ENCODE assay signal across 10 cellular contexts in genomic region chr22:33867118-33867863, GRCh38. TPM values are rescaled to one million over a fixed set of nuclear protein-coding genes. Genes with fewer than 3 reads are reported as not detected.
DNase-seq lines count a peak whose midpoint lies in the region; ATAC-seq and FAIRE-seq lines count a peak whose summit lies in the region.
"Had no signal": no experiment of that assay in that cellular context is flagged by ENCODE, and none has a peak within 500 bp of the region (broad histone marks: within the 10 kb centered on the region; RNA-seq: fewer than 3 reads in every experiment).

No MANE protein-coding gene starts in this region.

- H3K4me3 ChIP-seq in adipocyte (ENCODE audit: low read length) (peak overlapping the region; percentile 32), right cardiac atrium (ENCODE audit: low read length) (no peak overlapping the region), skeletal muscle tissue (ENCODE audit: low read length in 3 of 3) (no peak overlapping the region)

- H3K27me3 ChIP-seq in adipocyte (replicated peaks; ENCODE audit: control insufficient read depth, insufficient read depth, low read length): no peaks in the 10 kb centered on the region
- H3K27me3 ChIP-seq in right cardiac atrium (ENCODE audit: control insufficient read depth, insufficient read depth): no peaks in the 10 kb centered on the region
- H3K27me3 ChIP-seq in skeletal muscle tissue (ENCODE audit: control insufficient read depth in 3 of 3, insufficient read depth in 3 of 3, low read length in 3 of 3): no peaks in the 10 kb centered on the region

- H3K36me3 ChIP-seq in adipocyte (ENCODE audit: control insufficient read depth, insufficient read depth, low read length, severe bottlenecking) (no peaks in the 10 kb centered on the region), skeletal muscle tissue (ENCODE audit: control insufficient read depth in 3 of 3, insufficient read depth in 3 of 3, low read length in 3 of 3) (no peaks in the 10 kb centered on the region)

- H3K9me3 ChIP-seq in adipocyte (ENCODE audit: control insufficient read depth, low read length): no peaks in the 10 kb centered on the region
- no peaks in the 10 kb centered on the region for H3K9me3 ChIP-seq in right cardiac atrium (ENCODE audit: control insufficient read depth, low read length)
- H3K9me3 ChIP-seq in skeletal muscle tissue (ENCODE audit: control insufficient read depth in 3 of 3, low read length in 3 of 3): no peaks in the 10 kb centered on the region

- 67% methylated on average over 12 of the region's 12 CpGs for WGBS in right cardiac atrium

- peaks cover 39% of the 10 kb centered on the region for H3K4me1 ChIP-seq in adipocyte (ENCODE audit: control insufficient read depth, insufficient read depth, low read length)
- peaks cover 18% of the 10 kb centered on the region for H3K4me1 ChIP-seq in right cardiac atrium (ENCODE audit: control insufficient read depth, insufficient read depth, low read length)
- H3K4me1 ChIP-seq in skeletal muscle tissue (ENCODE audit: control insufficient read depth in 3 of 3, insufficient read depth in 3 of 3, low read length in 3 of 3): peaks cover 37 to 62% (median 58%) of the 10 kb centered on the region in 3 donors

- peak overlapping the region; percentile 69 for H3K9ac ChIP-seq in adipocyte (ENCODE audit: low read length)
- H3K9ac ChIP-seq in skeletal muscle tissue (ENCODE audit: low read depth in 1 of 3, low read length in 3 of 3): peak overlapping the region; percentile 34 to 66 (median 54)

- peak; percentile 30 to 53 for ATAC-seq in right cardiac atrium
- ATAC-seq in HG02870 (IDR thresholded peaks at IDR 0.05; ENCODE audit: unreplicated experiment): no peak

- peak; percentile 57 for DNase-seq in EH (ENCODE audit: low read depth)
- no peak for DNase-seq in adipocyte (ENCODE audit: low read depth)
- DNase-seq in right cardiac atrium: no peak
- DNase-seq in activated CD4-positive, alpha-beta T cell treated with anti-CD3 and anti-CD28 coated beads, Interleukin-2, amount 50 U/mL, for 4 hours: no peak
- no peak for DNase-seq in NCI-H510A (lab: John Stamatoyannopoulos, UW)
- no peak for DNase-seq in frontal cortex (ENCODE audit: low spot score in 2 of 2)
- DNase-seq: activated T-cell treated with anti-CD3 and anti-CD28 coated beads, Interleukin-2, amount 50 U/mL, for 1 hour had no signal

- FAIRE-seq in frontal cortex (lab: Jason Lieb, UNC): no peak
- FAIRE-seq: bronchial epithelial cell had no signal

- H3K27ac ChIP-seq in right cardiac atrium (ENCODE audit: low read length) (peak overlapping the region; percentile 91), skeletal muscle tissue (ENCODE audit: low read depth, low read length) (peak overlapping the region; percentile 76)

- intact Hi-C loops in right cardiac atrium (cut with DNase I): no loop called here

RNA-seq across cellular contexts. Expression of gene LARGE1, which starts 53.0 kb away (rescaled TPM):
- total RNA-seq in right cardiac atrium: 10 to 100 TPM; 57.6 to 100.0 (median 75.8) TPM
- polyA plus RNA-seq in right cardiac atrium: 23.8 TPM
- total RNA-seq in skeletal muscle tissue: 12.5 TPM
- 35.5 TPM for total RNA-seq in frontal cortex
